Comparison of ENCODE assay signal across 14 cellular contexts in genomic region chr7:10239643-10240345, GRCh38.
A peak's percentile ranks its signal among the peaks of the same experiment; 100 is the strongest.
DNase-seq lines count a peak whose midpoint lies in the region; ATAC-seq and TF ChIP-seq lines count a peak whose summit lies in the region.
"Had no signal": no experiment of that assay in that cellular context is flagged by ENCODE, and none has a peak within 500 bp of the region (broad histone marks: within the 10 kb centered on the region; RNA-seq: fewer than 3 reads in every experiment).

No MANE protein-coding gene starts in this region.

- H3K4me3 ChIP-seq in GM23338 (no peak overlapping the region), lower lobe of right lung (no peak overlapping the region), breast epithelium (no peak overlapping the region)

- H3K27me3 ChIP-seq in GM23338 (ENCODE audit: insufficient read depth) (no peaks in the 10 kb centered on the region), lower lobe of right lung (ENCODE audit: low read depth) (no peaks in the 10 kb centered on the region), breast epithelium (no peaks in the 10 kb centered on the region)

- DNase-seq in GM23338 (ENCODE audit: low spot score), result no peak
- peak; percentile 9 for DNase-seq in NCI-H345 treated with DMSO at 0.1 percent for 48 hours (lab: John Stamatoyannopoulos, UW; ENCODE audit: unreplicated experiment)
- DNase-seq in chondrocyte (ENCODE audit: low spot score), result no peak
- DNase-seq in lower lobe of right lung, result no peak
- no peak for DNase-seq in activated CD4-positive, alpha-beta T cell treated with anti-CD3 and anti-CD28 coated beads, Interleukin-2, amount 10 ng/mL, durations not matched to agents 7 days and 5 days
- DNase-seq in activated CD8-positive, alpha-beta memory T cell treated with anti-CD3 and anti-CD28 coated beads for 24 hours, result no peak
- no peak for DNase-seq in breast epithelium (ENCODE audit: low spot score in 2 of 2)
- DNase-seq: activated CD8-positive, alpha-beta memory T cell treated with anti-CD3 and anti-CD28 coated beads, Interleukin-2, amount 10 ng/mL, durations not matched to agents 7 days and 5 days; DMS153; effector CD8-positive, alpha-beta T cell; foreskin melanocyte had no signal

- no peak for TF ChIP-seq POLR2A in breast epithelium (IDR thresholded peaks at IDR 0.05)

- intact Hi-C loops in lower lobe of right lung (cut with DNase I), result no loop called here
- intact Hi-C loops in breast epithelium (cut with DNase I; ENCODE audit: low total_unique reads), result no loop called here

- no peak overlapping the region for H3K27ac ChIP-seq in GM23338 (ENCODE audit: low read depth)
- no peak overlapping the region for H3K27ac ChIP-seq in lower lobe of right lung
- H3K27ac ChIP-seq in breast epithelium, result no peak overlapping the region
- H3K27ac ChIP-seq: parathyroid adenoma, VCaP had no signal

- no peak overlapping the region for H3K4me2 ChIP-seq in GM23338

- no peaks in the 10 kb centered on the region for H3K36me3 ChIP-seq in GM23338 (ENCODE audit: insufficient read depth)
- no peaks in the 10 kb centered on the region for H3K36me3 ChIP-seq in lower lobe of right lung
- H3K36me3 ChIP-seq in breast epithelium, result no peaks in the 10 kb centered on the region

- H3K4me1 Mint-ChIP-seq in GM23338 (peaks cover 8% of the 10 kb centered on the region; the same call in 2 of the 3 replicates), chondrocyte (ENCODE audit: low read depth) (peaks cover 52% of the 10 kb centered on the region)
- no peaks in the 10 kb centered on the region for H3K4me1 Mint-ChIP-seq in activated CD4-positive, alpha-beta T cell treated with anti-CD3 and anti-CD28 coated beads, Interleukin-2, amount 10 ng/mL, durations not matched to agents 7 days and 5 days
- H3K4me1 Mint-ChIP-seq: activated CD8-positive, alpha-beta memory T cell treated with anti-CD3 and anti-CD28 coated beads, Interleukin-2, amount 10 ng/mL, durations not matched to agents 7 days and 5 days had no signal

- H2AFZ ChIP-seq in GM23338, result peak overlapping the region; percentile 19; the same call in 1 of the 2 replicates
- H2AFZ ChIP-seq: parathyroid adenoma had no signal

- no peak overlapping the region for H3K4me3 Mint-ChIP-seq in GM23338
- H3K4me3 Mint-ChIP-seq in chondrocyte (ENCODE audit: unreplicated experiment), result no peak overlapping the region
- no peak overlapping the region for H3K4me3 Mint-ChIP-seq in activated CD4-positive, alpha-beta T cell treated with anti-CD3 and anti-CD28 coated beads, Interleukin-2, amount 10 ng/mL, durations not matched to agents 7 days and 5 days
- H3K4me3 Mint-ChIP-seq: activated CD8-positive, alpha-beta memory T cell treated with anti-CD3 and anti-CD28 coated beads, Interleukin-2, amount 10 ng/mL, durations not matched to agents 7 days and 5 days had no signal

- ATAC-seq in GM23338 (no peak), lower lobe of right lung (peak; percentile 57 to 69), HG02970 (IDR thresholded peaks at IDR 0.05; ENCODE audit: low FRiP score, unreplicated experiment) (no peak)
- ATAC-seq: activated CD8-positive, alpha-beta memory T cell treated with anti-CD3 and anti-CD28 coated beads, Interleukin-2, amount 10 ng/mL, durations not matched to agents 7 days and 5 days had no signal

- no peaks in the 10 kb centered on the region for H3F3A ChIP-seq in GM23338 (replicated peaks; ENCODE audit: low read depth)

- POLR2A ChIA-PET in activated CD4-positive, alpha-beta T cell treated with anti-CD3 and anti-CD28 coated beads, Interleukin-2, amount 10 ng/mL, durations not matched to agents 7 days and 5 days (lab: Charles Lee), result no interaction called here

- no peaks in the 10 kb centered on the region for H3K9me3 Mint-ChIP-seq in GM23338
- H3K9me3 Mint-ChIP-seq in chondrocyte (ENCODE audit: low read depth), result peaks cover 12% of the 10 kb centered on the region
- H3K9me3 Mint-ChIP-seq in activated CD4-positive, alpha-beta T cell treated with anti-CD3 and anti-CD28 coated beads, Interleukin-2, amount 10 ng/mL, durations not matched to agents 7 days and 5 days, result no peaks in the 10 kb centered on the region

- no peaks in the 10 kb centered on the region for H3K9me3 ChIP-seq in lower lobe of right lung
- H3K9me3 ChIP-seq in breast epithelium, result no peaks in the 10 kb centered on the region

- H3K79me2 ChIP-seq in GM23338 (replicated peaks; ENCODE audit: insufficient read depth), result no peaks in the 10 kb centered on the region
- H3K79me2 ChIP-seq: parathyroid adenoma had no signal

- H4K20me1 ChIP-seq in GM23338 (replicated peaks; ENCODE audit: insufficient read depth), result no peaks in the 10 kb centered on the region

- H3K36me3 Mint-ChIP-seq in GM23338 (ENCODE audit: low read depth) (no peaks in the 10 kb centered on the region), chondrocyte (ENCODE audit: low read depth) (no peaks in the 10 kb centered on the region)
- no peaks in the 10 kb centered on the region for H3K36me3 Mint-ChIP-seq in activated CD4-positive, alpha-beta T cell treated with anti-CD3 and anti-CD28 coated beads, Interleukin-2, amount 10 ng/mL, durations not matched to agents 7 days and 5 days (ENCODE audit: low read depth)
- H3K36me3 Mint-ChIP-seq: activated CD8-positive, alpha-beta memory T cell treated with anti-CD3 and anti-CD28 coated beads, Interleukin-2, amount 10 ng/mL, durations not matched to agents 7 days and 5 days had no signal

- H3K27me3 Mint-ChIP-seq in GM23338 (ENCODE audit: insufficient read depth, low read depth, poor library complexity) (peaks cover 2% of the 10 kb centered on the region), chondrocyte (ENCODE audit: low read depth) (no peaks in the 10 kb centered on the region)
- H3K27me3 Mint-ChIP-seq in activated CD4-positive, alpha-beta T cell treated with anti-CD3 and anti-CD28 coated beads, Interleukin-2, amount 10 ng/mL, durations not matched to agents 7 days and 5 days, result no peaks in the 10 kb centered on the region
- H3K27me3 Mint-ChIP-seq: activated CD8-positive, alpha-beta memory T cell treated with anti-CD3 and anti-CD28 coated beads, Interleukin-2, amount 10 ng/mL, durations not matched to agents 7 days and 5 days had no signal

- CTCF ChIA-PET in activated CD4-positive, alpha-beta T cell treated with anti-CD3 and anti-CD28 coated beads, Interleukin-2, amount 10 ng/mL, durations not matched to agents 7 days and 5 days (lab: Charles Lee), result no interaction called here

- H3K27ac Mint-ChIP-seq in GM23338, result peak overlapping the region; percentile 56; the same call in 1 of the 2 replicates
- H3K27ac Mint-ChIP-seq in chondrocyte (ENCODE audit: unreplicated experiment), result peak overlapping the region; percentile 85
- no peak overlapping the region for H3K27ac Mint-ChIP-seq in activated CD4-positive, alpha-beta T cell treated with anti-CD3 and anti-CD28 coated beads, Interleukin-2, amount 10 ng/mL, durations not matched to agents 7 days and 5 days
- H3K27ac Mint-ChIP-seq: activated CD8-positive, alpha-beta memory T cell treated with anti-CD3 and anti-CD28 coated beads, Interleukin-2, amount 10 ng/mL, durations not matched to agents 7 days and 5 days had no signal

- no peaks in the 10 kb centered on the region for H3K9me2 ChIP-seq in GM23338 (ENCODE audit: insufficient read depth)

- H3K4me1 ChIP-seq in GM23338 (ENCODE audit: insufficient read depth), result peaks cover 7% of the 10 kb centered on the region; the same call in 1 of the 2 replicates
- H3K4me1 ChIP-seq in lower lobe of right lung, result peaks cover 8% of the 10 kb centered on the region
- no peaks in the 10 kb centered on the region for H3K4me1 ChIP-seq in breast epithelium
- H3K4me1 ChIP-seq: parathyroid adenoma had no signal

- TF ChIP-seq CTCF in GM23338 (conservative IDR thresholded peaks at IDR 0.05; ENCODE audit: low read depth in 2 of 2) (no peak), chondrocyte (IDR thresholded peaks at IDR 0.05) (no peak), lower lobe of right lung (IDR thresholded peaks at IDR 0.05) (no peak), breast epithelium (IDR thresholded peaks at IDR 0.05) (no peak)

TF ChIP-seq in GM23338, 12 proteins besides CTCF, POLR2A, EP300 and RAD21:
- no peak for TF ChIP-seq EZH2 (IDR thresholded peaks at IDR 0.05; ENCODE audit: low read depth, unreplicated experiment)

Comparison
In these comparisons a context has a peak if more than half of its experiments do, and no peak if none do; other contexts are left out.
1. ATAC-seq: peak in lower lobe of right lung (2 of 2); none in GM23338 (single experiment) and HG02970 (single experiment).